1 cellular context compared by ENCODE assay signal in the genomic region with DNA sequence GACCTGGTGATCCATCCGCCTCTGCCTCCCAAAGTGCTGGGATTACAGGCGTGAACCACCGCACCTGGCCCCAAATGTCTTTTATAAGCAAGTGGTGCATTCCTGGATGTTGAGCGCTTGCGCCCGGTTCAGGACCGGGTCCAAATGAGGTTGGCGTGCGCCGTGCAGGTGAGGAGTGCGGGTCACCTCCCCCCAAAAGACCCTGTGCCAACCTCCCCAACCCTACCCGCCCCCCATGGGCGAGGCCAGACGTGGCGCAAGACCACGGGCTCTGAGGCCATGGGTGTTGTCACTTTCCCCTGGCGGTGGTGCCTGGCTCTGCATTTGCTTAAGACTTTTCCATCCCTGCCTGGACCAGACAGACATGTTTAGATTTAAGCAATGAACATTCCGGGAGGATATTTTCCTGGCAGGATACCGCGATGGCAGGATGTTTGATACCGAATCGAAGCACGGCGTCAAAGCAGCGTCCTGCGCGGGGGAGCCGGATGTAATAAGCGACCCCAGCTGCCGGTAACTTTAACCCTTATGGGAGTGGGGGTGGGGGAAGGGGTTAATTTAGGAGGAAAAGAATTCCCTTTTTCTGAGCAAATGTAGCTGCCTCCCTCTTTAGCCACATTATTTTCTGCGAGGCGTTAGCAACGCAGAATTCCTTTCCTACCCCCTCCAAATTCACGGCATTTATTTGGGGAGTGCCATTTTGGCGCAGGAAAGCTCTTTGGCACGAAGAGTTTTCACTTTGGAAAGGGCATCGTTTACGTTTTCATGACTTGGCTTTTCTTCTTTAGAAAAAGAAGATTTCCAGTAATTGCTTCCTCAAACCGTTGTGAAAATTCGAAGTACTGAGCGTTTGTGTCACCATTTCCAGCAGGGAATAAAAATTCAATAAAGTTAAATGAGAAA.
TF ChIP-seq lines count a peak whose summit lies in the region.

No MANE protein-coding gene starts in this region.

TF ChIP-seq in HepG2, 621 proteins besides CTCF, POLR2A, EP300 and RAD21:
- TF ChIP-seq CEBPB (IDR thresholded peaks at IDR 0.05; ENCODE audit: borderline replicate concordance, low read depth, low read length) (0 out of 2 replicates have a peak, but pooled peaks have one; percentile 5), TBX3 (IDR thresholded peaks at IDR 0.05; ENCODE audit: borderline replicate concordance) (no peak), U2AF1 (optimal IDR thresholded peaks at IDR 0.05; ENCODE audit: low read depth, low read length) (no peak), NFRKB (IDR thresholded peaks at IDR 0.05) (no peak), RARA (CRISPR knock-in tag; IDR thresholded peaks at IDR 0.05) (no peak), STAG1 (CRISPR knock-in tag; IDR thresholded peaks at IDR 0.05) (peak; percentile 15; the same call in 1 of the 2 replicates), ELF1 (CRISPR knock-in tag; IDR thresholded peaks at IDR 0.05) (no peak), ZFY (CRISPR knock-in tag; IDR thresholded peaks at IDR 0.05) (no peak), GATA4 (IDR thresholded peaks at IDR 0.05; ENCODE audit: borderline replicate concordance, low read depth) (no peak), PBX3 (CRISPR knock-in tag; IDR thresholded peaks at IDR 0.05; ENCODE audit: borderline replicate concordance) (no peak), ZNF234 (CRISPR knock-in tag; conservative IDR thresholded peaks at IDR 0.05) (no peak), PCBP1 (IDR thresholded peaks at IDR 0.05; ENCODE audit: borderline replicate concordance, low read depth, low read length) (no peak), ZHX1 (CRISPR knock-in tag; IDR thresholded peaks at IDR 0.05; ENCODE audit: low read depth) (no peak), CEBPG (CRISPR knock-in tag; IDR thresholded peaks at IDR 0.05) (peak; percentile 46), ZNF75D (CRISPR knock-in tag; IDR thresholded peaks at IDR 0.05; ENCODE audit: borderline replicate concordance) (no peak)
- TF ChIP-seq, protein P1, sequence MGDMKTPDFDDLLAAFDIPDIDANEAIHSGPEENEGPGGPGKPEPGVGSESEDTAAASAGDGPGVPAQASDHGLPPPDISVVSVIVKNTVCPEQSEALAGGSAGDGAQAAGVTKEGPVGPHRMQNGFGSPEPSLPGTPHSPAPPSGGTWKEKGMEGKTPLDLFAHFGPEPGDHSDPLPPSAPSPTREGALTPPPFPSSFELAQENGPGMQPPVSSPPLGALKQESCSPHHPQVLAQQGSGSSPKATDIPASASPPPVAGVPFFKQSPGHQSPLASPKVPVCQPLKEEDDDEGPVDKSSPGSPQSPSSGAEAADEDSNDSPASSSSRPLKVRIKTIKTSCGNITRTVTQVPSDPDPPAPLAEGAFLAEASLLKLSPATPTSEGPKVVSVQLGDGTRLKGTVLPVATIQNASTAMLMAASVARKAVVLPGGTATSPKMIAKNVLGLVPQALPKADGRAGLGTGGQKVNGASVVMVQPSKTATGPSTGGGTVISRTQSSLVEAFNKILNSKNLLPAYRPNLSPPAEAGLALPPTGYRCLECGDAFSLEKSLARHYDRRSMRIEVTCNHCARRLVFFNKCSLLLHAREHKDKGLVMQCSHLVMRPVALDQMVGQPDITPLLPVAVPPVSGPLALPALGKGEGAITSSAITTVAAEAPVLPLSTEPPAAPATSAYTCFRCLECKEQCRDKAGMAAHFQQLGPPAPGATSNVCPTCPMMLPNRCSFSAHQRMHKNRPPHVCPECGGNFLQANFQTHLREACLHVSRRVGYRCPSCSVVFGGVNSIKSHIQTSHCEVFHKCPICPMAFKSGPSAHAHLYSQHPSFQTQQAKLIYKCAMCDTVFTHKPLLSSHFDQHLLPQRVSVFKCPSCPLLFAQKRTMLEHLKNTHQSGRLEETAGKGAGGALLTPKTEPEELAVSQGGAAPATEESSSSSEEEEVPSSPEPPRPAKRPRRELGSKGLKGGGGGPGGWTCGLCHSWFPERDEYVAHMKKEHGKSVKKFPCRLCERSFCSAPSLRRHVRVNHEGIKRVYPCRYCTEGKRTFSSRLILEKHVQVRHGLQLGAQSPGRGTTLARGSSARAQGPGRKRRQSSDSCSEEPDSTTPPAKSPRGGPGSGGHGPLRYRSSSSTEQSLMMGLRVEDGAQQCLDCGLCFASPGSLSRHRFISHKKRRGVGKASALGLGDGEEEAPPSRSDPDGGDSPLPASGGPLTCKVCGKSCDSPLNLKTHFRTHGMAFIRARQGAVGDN (CRISPR knock-in tag; IDR thresholded peaks at IDR 0.05), result 0 out of 2 replicates have a peak, but pooled peaks have one; percentile 10
- TF ChIP-seq, protein P2, sequence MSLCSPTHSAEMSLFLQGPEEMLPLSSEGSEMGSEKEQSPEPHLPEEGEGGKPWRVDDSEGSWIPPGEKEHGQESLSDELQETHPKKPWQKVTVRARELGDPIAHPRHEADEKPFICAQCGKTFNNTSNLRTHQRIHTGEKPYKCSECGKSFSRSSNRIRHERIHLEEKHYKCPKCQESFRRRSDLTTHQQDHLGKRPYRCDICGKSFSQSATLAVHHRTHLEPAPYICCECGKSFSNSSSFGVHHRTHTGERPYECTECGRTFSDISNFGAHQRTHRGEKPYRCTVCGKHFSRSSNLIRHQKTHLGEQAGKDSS (CRISPR knock-in tag; IDR thresholded peaks at IDR 0.05; ENCODE audit: borderline replicate concordance, low read depth), result no peak
